21 cellular contexts compared by ENCODE assay signal in the genomic region with DNA sequence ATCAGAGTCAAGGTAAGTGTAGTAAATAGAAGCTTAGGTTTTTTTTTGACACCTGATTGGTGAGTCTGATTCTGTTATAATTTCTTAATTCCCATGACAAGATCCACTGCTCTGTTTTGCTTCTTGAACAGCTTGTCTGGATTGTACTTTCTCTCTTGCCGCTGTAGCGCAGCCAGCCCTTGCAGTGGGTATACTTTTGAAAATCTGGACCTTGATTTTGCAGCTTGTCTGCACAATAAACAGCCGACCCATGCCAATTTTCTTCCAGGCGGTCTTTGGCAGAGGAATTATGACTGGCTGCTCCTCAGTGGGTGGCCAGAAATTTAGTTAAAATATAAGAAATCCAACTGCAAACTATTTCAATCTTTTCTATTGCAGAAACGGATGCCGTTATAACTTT. TPM values are rescaled to one million over a fixed set of nuclear protein-coding genes. Genes with fewer than 3 reads are reported as not detected.
"Had no signal": no experiment of that assay in that cellular context is flagged by ENCODE, and none has a peak within 500 bp of the region (broad histone marks: within the 10 kb centered on the region; RNA-seq: fewer than 3 reads in every experiment).

No MANE protein-coding gene starts in this region.

- DNase-seq: activated CD4-positive, alpha-beta memory T cell treated with anti-CD3 and anti-CD28 coated beads for 36 hours; activated CD4-positive, alpha-beta T cell treated with anti-CD3 and anti-CD28 coated beads for 36 hours; activated CD8-positive, alpha-beta memory T cell treated with anti-CD3 and anti-CD28 coated beads, Interleukin-2, amount 10 ng/mL, durations not matched to agents 7 days and 5 days; activated effector memory CD4-positive, alpha-beta T cell treated with anti-CD3 and anti-CD28 coated beads, Interleukin-2, amount 50 U/mL, for 16 hours; activated T-cell treated with anti-CD3 and anti-CD28 coated beads, Interleukin-2, amount 50 U/mL, for 24 hours; body of pancreas; erythroblast; left ventricle myocardium superior; mesenchymal stem cell; nephron progenitor cell; stimulated activated CD4-positive, alpha-beta T cell treated with anti-CD3 and anti-CD28 coated beads, Interleukin-15, amount 100 ng/mL, for 24 hours; stimulated activated CD4-positive, alpha-beta T cell treated with anti-CD3 and anti-CD28 coated beads, Interleukin-4, amount 100 ng/mL, for 1 hour; stimulated activated naive CD8-positive, alpha-beta T cell treated with anti-CD3 and anti-CD28 coated beads, Interleukin-15, Interleukin-2, amounts not matched to agents 100 U/mL and 50 U/mL, for 24 hours had no signal

- H3K9me3 Mint-ChIP-seq: activated CD4-positive, alpha-beta memory T cell treated with anti-CD3 and anti-CD28 coated beads for 36 hours; activated naive CD4-positive, alpha-beta T cell treated with anti-CD3 and anti-CD28 coated beads, Interleukin-2, amount 50 U/mL, for 24 hours; activated T-cell treated with anti-CD3 and anti-CD28 coated beads, Interleukin-2, amount 50 U/mL, for 24 hours; nephron progenitor cell had no signal

- H3K27ac Mint-ChIP-seq: activated CD4-positive, alpha-beta memory T cell treated with anti-CD3 and anti-CD28 coated beads for 36 hours; activated CD4-positive, alpha-beta T cell treated with anti-CD3 and anti-CD28 coated beads for 36 hours; activated naive CD4-positive, alpha-beta T cell treated with anti-CD3 and anti-CD28 coated beads, Interleukin-2, amount 50 U/mL, for 24 hours; nephron progenitor cell; type B pancreatic cell had no signal

- H3K4me3 ChIP-seq: body of pancreas had no signal

- H3K36me3 Mint-ChIP-seq: type B pancreatic cell had no signal

- H3K9me3 ChIP-seq: body of pancreas had no signal

- H3K27me3 Mint-ChIP-seq: activated CD4-positive, alpha-beta memory T cell treated with anti-CD3 and anti-CD28 coated beads for 36 hours; activated CD4-positive, alpha-beta T cell treated with anti-CD3 and anti-CD28 coated beads for 36 hours; activated CD8-positive, alpha-beta memory T cell treated with anti-CD3 and anti-CD28 coated beads, Interleukin-2, amount 10 ng/mL, durations not matched to agents 7 days and 5 days; activated naive CD4-positive, alpha-beta T cell treated with anti-CD3 and anti-CD28 coated beads, Interleukin-2, amount 50 U/mL, for 24 hours; activated T-cell treated with anti-CD3 and anti-CD28 coated beads, Interleukin-2, amount 50 U/mL, for 24 hours had no signal

- H3K27ac ChIP-seq: body of pancreas had no signal

- H3K4me1 Mint-ChIP-seq: nephron progenitor cell had no signal

- H3K4me1 ChIP-seq: body of pancreas had no signal

- H3K27me3 ChIP-seq: body of pancreas, dorsolateral prefrontal cortex had no signal

- H3K4me3 Mint-ChIP-seq: activated CD4-positive, alpha-beta memory T cell treated with anti-CD3 and anti-CD28 coated beads for 36 hours; activated CD4-positive, alpha-beta T cell treated with anti-CD3 and anti-CD28 coated beads for 36 hours; activated CD8-positive, alpha-beta memory T cell treated with anti-CD3 and anti-CD28 coated beads, Interleukin-2, amount 10 ng/mL, durations not matched to agents 7 days and 5 days; activated naive CD4-positive, alpha-beta T cell treated with anti-CD3 and anti-CD28 coated beads, Interleukin-2, amount 50 U/mL, for 24 hours; activated T-cell treated with anti-CD3 and anti-CD28 coated beads, Interleukin-2, amount 50 U/mL, for 24 hours; nephron progenitor cell; type B pancreatic cell had no signal

RNA-seq across cellular contexts. Expression of gene PTTG2, which starts 31.8 kb away (rescaled TPM):
- total RNA-seq: activated CD4-positive, alpha-beta memory T cell treated with anti-CD3 and anti-CD28 coated beads for 36 hours; activated CD4-positive, alpha-beta T cell treated with anti-CD3 and anti-CD28 coated beads for 36 hours; glomerular endothelial cell; kidney epithelial cell; osteocyte; pulmonary artery endothelial cell; temporal lobe had no signal
